ENCODE assay signal across 25 cellular contexts in genomic region chr7:101614098-101614938, GRCh38. TPM values are rescaled to one million over a fixed set of nuclear protein-coding genes. Genes with fewer than 3 reads are reported as not detected.
DNase-seq lines count a peak whose midpoint lies in the region; ATAC-seq, FAIRE-seq and TF ChIP-seq lines count a peak whose summit lies in the region.
"Had no signal": no experiment of that assay in that cellular context is flagged by ENCODE, and none has a peak within 500 bp of the region (broad histone marks: within the 10 kb centered on the region; RNA-seq: fewer than 3 reads in every experiment).

No MANE protein-coding gene starts in this region.

- 88% methylated on average over 6 of the region's 13 CpGs for WGBS in mammary epithelial cell (ENCODE audit: low coverage, missing lambda C conversion rate)
- 71 to 79% methylated on average over 13 of the region's 13 CpGs for WGBS in pancreas, 2 donors

- peak overlapping the region; percentile 15 for H3K4me2 ChIP-seq in mammary epithelial cell (ENCODE audit: insufficient read depth, low read depth, low read length)

- peak overlapping the region; percentile 13 for H2AFZ ChIP-seq in mammary epithelial cell (ENCODE audit: low read depth, low read length)

- no peaks in the 10 kb centered on the region for H3K9me3 Mint-ChIP-seq in MCF 10A (ENCODE audit: unreplicated experiment)
- H3K9me3 Mint-ChIP-seq in nephron progenitor cell = no peaks in the 10 kb centered on the region
- H3K9me3 Mint-ChIP-seq in endothelial cell (ENCODE audit: unreplicated experiment) = no peaks in the 10 kb centered on the region
- H3K9me3 Mint-ChIP-seq: activated naive CD8-positive, alpha-beta T cell treated with anti-CD3 and anti-CD28 coated beads for 36 hours; activated T-helper 2 cell treated with anti-CD3 and anti-CD28 coated beads, Interferon-gamma antibody, Interleukin-2, Interleukin-4, amounts not matched to agents 10 μg/mL and 5 μg/mL and 100 μg/mL, durations not matched to agents 14 hours and 24 hours and 36 hours; memory B cell; natural killer cell; stimulated activated naive CD8-positive, alpha-beta T cell treated with anti-CD3 and anti-CD28 coated beads, Interleukin-15, Interleukin-2, amounts not matched to agents 100 ng/mL and 50 ng/mL, for 24 hours; T-helper 1 cell treated with Interleukin-12 subunit alpha and Interleukin-12 subunit beta and Interleukin-4 antibody, amounts not matched to agents 30 μg/mL and 1 μg/mL, for 36 hours had no signal

- H3K4me3 ChIP-seq in breast epithelium = no peak overlapping the region
- no peak overlapping the region for H3K4me3 ChIP-seq in mammary epithelial cell (replicated peaks in 1 of 3; ENCODE audit: insufficient read depth in 1 of 3, low read depth in 2 of 3, low read length in 3 of 3)
- H3K4me3 ChIP-seq in pancreas = no peak overlapping the region
- H3K4me3 ChIP-seq: MG63, skin epidermis, upper lobe of left lung had no signal

- FAIRE-seq in pancreas (lab: Jason Lieb, UNC) = no peak

- CTCF ChIA-PET in MCF 10A (lab: Yijun Ruan, JAX) (interaction anchor here (0.6 to 2.5 kb wide), 4 partner anchors 10 to 71 kb away, joined by 3 to 7 read pairs (median 4); no protein-coding TSS in a partner anchor), mammary epithelial cell (lab: Charles Lee; ENCODE audit: low non-redundant PET) (no interaction called here)

- H3K27me3 Mint-ChIP-seq in MCF 10A (ENCODE audit: insufficient read depth, unreplicated experiment) (no peaks in the 10 kb centered on the region), nephron progenitor cell (ENCODE audit: low read depth, poor library complexity) (peaks cover 12% of the 10 kb centered on the region), endothelial cell (ENCODE audit: unreplicated experiment) (peaks cover 5% of the 10 kb centered on the region)

- H3K36me3 ChIP-seq in breast epithelium (no peaks in the 10 kb centered on the region), mammary epithelial cell (ENCODE audit: insufficient read depth, low read length) (no peaks in the 10 kb centered on the region), pancreas (no peaks in the 10 kb centered on the region)
- H3K36me3 ChIP-seq: MG63, upper lobe of left lung had no signal

- BruUV-seq in MCF 10A (replicated peaks; lab: Mats Ljungman, UMichigan) = no TSS peak
- no TSS peak for BruUV-seq in mammary epithelial cell (replicated peaks; lab: Mats Ljungman, UMichigan)

- intact Hi-C loops in MCF 10A (cut with micrococcal nuclease) (no loop called here), breast epithelium (cut with DNase I; ENCODE audit: low total_unique reads) (no loop called here), mammary epithelial cell (cut with micrococcal nuclease) (no loop called here), pancreas (cut with DNase I) (no loop called here)

- H3K9me3 ChIP-seq in breast epithelium = no peaks in the 10 kb centered on the region
- no peaks in the 10 kb centered on the region for H3K9me3 ChIP-seq in mammary epithelial cell (replicated peaks; ENCODE audit: insufficient read depth, low read length)
- H3K9me3 ChIP-seq in pancreas = no peaks in the 10 kb centered on the region
- H3K9me3 ChIP-seq: MG63, upper lobe of left lung had no signal

- DNase-seq in MCF 10A (ENCODE audit: unreplicated experiment) (no peak), breast epithelium (ENCODE audit: low spot score in 2 of 2) (no peak), mammary epithelial cell (no peak), nephron progenitor cell (no peak), endothelial cell (ENCODE audit: low spot score) (no peak), pancreas (no peak)
- DNase-seq: activated CD8-positive, alpha-beta memory T cell treated with anti-CD3 and anti-CD28 coated beads, Interleukin-2, amount 50 U/mL, for 4 hours; activated naive CD8-positive, alpha-beta T cell treated with anti-CD3 and anti-CD28 coated beads for 36 hours; natural killer cell; NCI-H2171; NCI-H69; stimulated activated CD4-positive, alpha-beta T cell treated with anti-CD3 and anti-CD28 coated beads, Interleukin-2, amount 100 ng/mL, for 48 hours had no signal

- TF ChIP-seq CTCF in MCF 10A (IDR thresholded peaks at IDR 0.05; ENCODE audit: unreplicated experiment) (no peak), breast epithelium (IDR thresholded peaks at IDR 0.05) (no peak), mammary epithelial cell (conservative IDR thresholded peaks at IDR 0.05 in 1 of 2, IDR thresholded peaks at IDR 0.05 in 1 of 2; ENCODE audit: extremely low read depth in 1 of 2, insufficient read depth in 1 of 2, low read depth in 1 of 2, low read length in 2 of 2) (no peak), nephron progenitor cell (IDR thresholded peaks at IDR 0.05) (no peak), endothelial cell (IDR thresholded peaks at IDR 0.05; ENCODE audit: unreplicated experiment) (no peak), pancreas (IDR thresholded peaks at IDR 0.05) (no peak)

- H4K20me1 ChIP-seq in mammary epithelial cell (ENCODE audit: insufficient read depth, low read length) = no peaks in the 10 kb centered on the region

- no peak overlapping the region for H3K27ac ChIP-seq in breast epithelium
- H3K27ac ChIP-seq in mammary epithelial cell (ENCODE audit: insufficient read depth, low read depth, low read length) = no peak overlapping the region
- H3K27ac ChIP-seq in pancreas = no peak overlapping the region
- H3K27ac ChIP-seq: skin epidermis, upper lobe of left lung had no signal

- in situ Hi-C loops in mammary epithelial cell (cut with MboI; ENCODE audit: low sequenced_read_pairs in 2 of 2) = loop anchor here in 1 of 2 donors (25.0 kb wide), 1 partner anchor 198 kb away; the partner anchor contains the start of gene CUX1

- H3K27me3 ChIP-seq in breast epithelium (peaks cover 0 to 30% of the 10 kb centered on the region in 2 donors), mammary epithelial cell (ENCODE audit: insufficient read depth, low read length) (no peaks in the 10 kb centered on the region), pancreas (no peaks in the 10 kb centered on the region)
- H3K27me3 ChIP-seq: MG63, upper lobe of left lung had no signal

- POLR2A ChIA-PET in MCF 10A (lab: Yijun Ruan, JAX) = interaction anchor here (0.6 kb wide), 1 partner anchor 17 kb away, joined by 4 read pairs; no protein-coding TSS in a partner anchor

- no peak overlapping the region for H3K9ac ChIP-seq in mammary epithelial cell (ENCODE audit: insufficient read depth, low read length)

- H3K27ac Mint-ChIP-seq in MCF 10A (ENCODE audit: low read depth, unreplicated experiment) (peak overlapping the region; percentile 39), nephron progenitor cell (peak overlapping the region; percentile 69), endothelial cell (ENCODE audit: unreplicated experiment) (no peak overlapping the region)
- H3K27ac Mint-ChIP-seq: activated naive CD8-positive, alpha-beta T cell treated with anti-CD3 and anti-CD28 coated beads for 36 hours; activated T-helper 2 cell treated with anti-CD3 and anti-CD28 coated beads, Interferon-gamma antibody, Interleukin-2, Interleukin-4, amounts not matched to agents 10 μg/mL and 5 μg/mL and 100 μg/mL, durations not matched to agents 14 hours and 24 hours and 36 hours; memory B cell; natural killer cell; stimulated activated naive CD8-positive, alpha-beta T cell treated with anti-CD3 and anti-CD28 coated beads, Interleukin-15, Interleukin-2, amounts not matched to agents 100 ng/mL and 50 ng/mL, for 24 hours; T-helper 1 cell treated with Interleukin-12 subunit alpha and Interleukin-12 subunit beta and Interleukin-4 antibody, amounts not matched to agents 30 μg/mL and 1 μg/mL, for 36 hours had no signal

- H3K36me3 Mint-ChIP-seq in MCF 10A (ENCODE audit: insufficient read depth, unreplicated experiment) = no peaks in the 10 kb centered on the region
- H3K36me3 Mint-ChIP-seq in nephron progenitor cell (ENCODE audit: low read depth) = no peaks in the 10 kb centered on the region
- no peaks in the 10 kb centered on the region for H3K36me3 Mint-ChIP-seq in endothelial cell (ENCODE audit: low read depth, unreplicated experiment)
- H3K36me3 Mint-ChIP-seq: activated naive CD8-positive, alpha-beta T cell treated with anti-CD3 and anti-CD28 coated beads for 36 hours; memory B cell; natural killer cell had no signal

- H3K4me3 Mint-ChIP-seq in MCF 10A (ENCODE audit: unreplicated experiment) (no peak overlapping the region), nephron progenitor cell (no peak overlapping the region), endothelial cell (ENCODE audit: unreplicated experiment) (no peak overlapping the region)
- H3K4me3 Mint-ChIP-seq: activated naive CD8-positive, alpha-beta T cell treated with anti-CD3 and anti-CD28 coated beads for 36 hours; memory B cell; natural killer cell; stimulated activated naive CD8-positive, alpha-beta T cell treated with anti-CD3 and anti-CD28 coated beads, Interleukin-15, Interleukin-2, amounts not matched to agents 100 ng/mL and 50 ng/mL, for 24 hours; T-helper 1 cell treated with Interleukin-12 subunit alpha and Interleukin-12 subunit beta and Interleukin-4 antibody, amounts not matched to agents 30 μg/mL and 1 μg/mL, for 36 hours had no signal

- H3K4me1 ChIP-seq in breast epithelium (no peaks in the 10 kb centered on the region), mammary epithelial cell (ENCODE audit: insufficient read depth, low read length) (peaks cover 10% of the 10 kb centered on the region), pancreas (no peaks in the 10 kb centered on the region)
- H3K4me1 ChIP-seq: upper lobe of left lung had no signal

- H3K79me2 ChIP-seq in mammary epithelial cell (ENCODE audit: insufficient read depth, low read length) = no peaks in the 10 kb centered on the region

- H3K4me1 Mint-ChIP-seq in MCF 10A (ENCODE audit: insufficient read depth, unreplicated experiment) (peaks cover 13% of the 10 kb centered on the region), nephron progenitor cell (peaks cover 38% of the 10 kb centered on the region), endothelial cell (ENCODE audit: unreplicated experiment) (no peaks in the 10 kb centered on the region)
- H3K4me1 Mint-ChIP-seq: activated naive CD8-positive, alpha-beta T cell treated with anti-CD3 and anti-CD28 coated beads for 36 hours; memory B cell; natural killer cell had no signal

- dilution Hi-C loops in mammary epithelial cell (cut with HindIII; ENCODE audit: low sequenced_read_pairs) = loop anchor here (5.0 kb wide), 1 partner anchor 53 kb away; no protein-coding TSS in a partner anchor

- ATAC-seq in HG03432 (IDR thresholded peaks at IDR 0.05; ENCODE audit: unreplicated experiment) = no peak
- ATAC-seq in pancreas = no peak
- ATAC-seq in HG03196 (IDR thresholded peaks at IDR 0.05; ENCODE audit: unreplicated experiment) = no peak
- ATAC-seq: natural killer cell had no signal

- TF ChIP-seq POLR2A in breast epithelium (IDR thresholded peaks at IDR 0.05) = no peak

RNA-seq across cellular contexts. Expression of gene MYL10, which starts 14.8 kb away (rescaled TPM):
- not detected in 2 replicates for total RNA-seq in MCF 10A (2022)
- total RNA-seq in breast epithelium = not detected
- total RNA-seq in mammary epithelial cell = not detected
- not detected for polyA plus RNA-seq in mammary epithelial cell
- not detected for polyA minus RNA-seq in mammary epithelial cell
- total RNA-seq in endothelial cell (ENCODE audit: unreplicated experiment) = not detected
- not detected for total RNA-seq in pancreas
- polyA plus RNA-seq in pancreas = not detected
- total RNA-seq: activated naive CD8-positive, alpha-beta T cell treated with anti-CD3 and anti-CD28 coated beads for 36 hours; activated T-helper 2 cell treated with anti-CD3 and anti-CD28 coated beads, Interferon-gamma antibody, Interleukin-2, Interleukin-4, amounts not matched to agents 10 μg/mL and 5 μg/mL and 100 μg/mL, durations not matched to agents 14 hours and 24 hours and 36 hours; fibroblast of villous mesenchyme; kidney epithelial cell; natural killer cell; OCI-LY7; posterior vena cava; upper lobe of left lung had no signal
